ENCODE assay signal across 7 cellular contexts in genomic region chr1:35452086-35452485, GRCh38.
DNase-seq lines count a peak whose midpoint lies in the region; ATAC-seq and TF ChIP-seq lines count a peak whose summit lies in the region.

No MANE protein-coding gene starts in this region.

- H3K4me1 ChIP-seq in neural progenitor cell: no peaks in the 10 kb centered on the region

- H3K9me3 ChIP-seq in neural progenitor cell (ENCODE audit: low read depth): no peaks in the 10 kb centered on the region

- no peak overlapping the region for H3K4me3 ChIP-seq in neural progenitor cell

- H3F3A ChIP-seq in neural progenitor cell (ENCODE audit: low read depth): peaks cover 7% of the 10 kb centered on the region

- H3K27me3 Mint-ChIP-seq in T-cell: no peaks in the 10 kb centered on the region
- no peaks in the 10 kb centered on the region for H3K27me3 Mint-ChIP-seq in neural progenitor cell (ENCODE audit: insufficient read depth, low read depth)

- POLR2A ChIA-PET in T-cell (lab: Charles Lee): interaction anchor here (0.5 to 0.6 kb wide), 3 partner anchors 70 to 786 kb away, joined by 3 to 4 read pairs (median 4); no protein-coding TSS in a partner anchor

- H3K9ac ChIP-seq in neural progenitor cell: no peak overlapping the region

- H3K4me3 Mint-ChIP-seq in T-cell (peak overlapping the region in 1 of 3 donors; percentile 50), neural progenitor cell (no peak overlapping the region)
- no peak overlapping the region for H3K4me3 Mint-ChIP-seq in stimulated activated effector memory CD8-positive, alpha-beta T cell treated with anti-CD3 and anti-CD28 coated beads, Interleukin-12 subunit alpha, Interleukin-12 subunit beta, amount 100 ng/mL, for 72 hours

- H3K4me2 ChIP-seq in neural progenitor cell: no peak overlapping the region

- H3K27me3 ChIP-seq in neural progenitor cell: no peaks in the 10 kb centered on the region

- TF ChIP-seq CTCF in neural progenitor cell (IDR thresholded peaks at IDR 0.05): no peak

- H3K27ac Mint-ChIP-seq in T-cell: peak overlapping the region; percentile 91 to 94
- H3K27ac Mint-ChIP-seq in stimulated activated effector memory CD8-positive, alpha-beta T cell treated with anti-CD3 and anti-CD28 coated beads, Interleukin-12 subunit alpha, Interleukin-12 subunit beta, amount 100 ng/mL, for 72 hours: peak overlapping the region; percentile 61
- H3K27ac Mint-ChIP-seq in neural progenitor cell: no peak overlapping the region

- no peaks in the 10 kb centered on the region for H4K20me1 ChIP-seq in neural progenitor cell (ENCODE audit: low read depth)

- no peaks in the 10 kb centered on the region for H3K79me2 ChIP-seq in neural progenitor cell (ENCODE audit: low read depth)

- ATAC-seq in T-cell (replicated peaks in 1 of 4): peak in 3 of 4 experiments; percentile 29 to 54 (median 32)
- ATAC-seq in stimulated activated effector memory CD8-positive, alpha-beta T cell treated with anti-CD3 and anti-CD28 coated beads, Interleukin-12 subunit alpha, Interleukin-12 subunit beta, amount 100 ng/mL, for 72 hours: no peak
- ATAC-seq in GM21723 (IDR thresholded peaks at IDR 0.05; ENCODE audit: unreplicated experiment): no peak

- H3K9me3 Mint-ChIP-seq in T-cell: no peaks in the 10 kb centered on the region
- no peaks in the 10 kb centered on the region for H3K9me3 Mint-ChIP-seq in stimulated activated effector memory CD8-positive, alpha-beta T cell treated with anti-CD3 and anti-CD28 coated beads, Interleukin-12 subunit alpha, Interleukin-12 subunit beta, amount 100 ng/mL, for 72 hours
- no peaks in the 10 kb centered on the region for H3K9me3 Mint-ChIP-seq in neural progenitor cell

- DNase-seq in HCEC 1CT (peak; percentile 61), T-cell (peak in 1 of 34 experiments; percentile 14), head of caudate nucleus (peak in 34 of 42 donors; percentile 13 to 74 (median 44)), NCI-H524 (lab: John Stamatoyannopoulos, UW) (no peak), neural progenitor cell (ENCODE audit: low spot score) (no peak)
- no peak for DNase-seq in stimulated activated effector memory CD8-positive, alpha-beta T cell treated with anti-CD3 and anti-CD28 coated beads, Interleukin-12 subunit alpha, Interleukin-12 subunit beta, amount 100 ng/mL, for 72 hours (ENCODE audit: low spot score in 2 of 2)

- CTCF ChIA-PET in T-cell (lab: Charles Lee): interaction anchor here (0.5 to 3.7 kb wide), 20 partner anchors 8 to 317 kb away, joined by 3 to 56 read pairs (median 6); no protein-coding TSS in a partner anchor

- intact Hi-C loops in head of caudate nucleus (cut with DNase I): loop anchor here (5.0 kb wide), 2 partner anchors 90 to 110 kb away; no protein-coding TSS in a partner anchor

- no peak overlapping the region for H2AFZ ChIP-seq in neural progenitor cell (replicated peaks)

- H3K36me3 Mint-ChIP-seq in T-cell: peaks cover 37% of the 10 kb centered on the region
- H3K36me3 Mint-ChIP-seq in stimulated activated effector memory CD8-positive, alpha-beta T cell treated with anti-CD3 and anti-CD28 coated beads, Interleukin-12 subunit alpha, Interleukin-12 subunit beta, amount 100 ng/mL, for 72 hours: peaks cover 38% of the 10 kb centered on the region
- H3K36me3 Mint-ChIP-seq in neural progenitor cell: peaks cover 18% of the 10 kb centered on the region

- H3K27ac ChIP-seq in neural progenitor cell: no peak overlapping the region

- H3K4me1 Mint-ChIP-seq in T-cell (peaks cover 30 to 41% (median 33%) of the 10 kb centered on the region in 3 donors), neural progenitor cell (peaks cover 7% of the 10 kb centered on the region)
- peaks cover 34% of the 10 kb centered on the region for H3K4me1 Mint-ChIP-seq in stimulated activated effector memory CD8-positive, alpha-beta T cell treated with anti-CD3 and anti-CD28 coated beads, Interleukin-12 subunit alpha, Interleukin-12 subunit beta, amount 100 ng/mL, for 72 hours

- H3K36me3 ChIP-seq in neural progenitor cell: no peaks in the 10 kb centered on the region

Comparison
In these comparisons a context has a peak if more than half of its experiments do, and no peak if none do; other contexts are left out.
1. DNase-seq: peak in HCEC 1CT (single experiment) and head of caudate nucleus (34 of 42); none in stimulated activated effector memory CD8-positive, alpha-beta T cell treated with anti-CD3 and anti-CD28 coated beads, Interleukin-12 subunit alpha, Interleukin-12 subunit beta, amount 100 ng/mL, for 72 hours (0 of 2), NCI-H524 (0 of 2) and neural progenitor cell (single experiment).
2. ATAC-seq: peak in T-cell (3 of 4); none in stimulated activated effector memory CD8-positive, alpha-beta T cell treated with anti-CD3 and anti-CD28 coated beads, Interleukin-12 subunit alpha, Interleukin-12 subunit beta, amount 100 ng/mL, for 72 hours (single experiment) and GM21723 (single experiment).